15 cellular contexts compared by ENCODE assay signal in the genomic region with DNA sequence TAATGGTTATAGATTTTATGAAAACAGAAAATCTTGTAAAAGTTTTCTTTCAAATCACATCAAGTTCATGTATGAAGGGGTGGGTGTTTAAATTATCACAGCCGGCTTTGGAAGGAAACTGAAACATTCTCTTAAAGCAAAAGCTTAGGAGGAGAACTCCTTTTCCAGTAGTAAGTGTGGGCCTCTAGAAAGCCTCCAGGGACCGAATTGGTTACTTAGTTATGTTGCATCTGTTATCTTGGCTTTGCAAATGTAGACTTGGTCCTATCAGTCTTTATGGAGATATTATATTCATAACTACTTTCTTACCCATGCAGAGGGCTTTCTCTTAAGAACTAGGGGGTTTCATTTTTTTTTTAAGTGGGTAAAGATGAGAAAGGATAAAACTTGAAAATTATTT. TPM values are rescaled to one million over a fixed set of nuclear protein-coding genes. Genes with fewer than 3 reads are reported as not detected.
A peak's percentile ranks its signal among the peaks of the same experiment; 100 is the strongest.
DNase-seq lines count a peak whose midpoint lies in the region; ATAC-seq, FAIRE-seq and TF ChIP-seq lines count a peak whose summit lies in the region.
"Had no signal": no experiment of that assay in that cellular context is flagged by ENCODE, and none has a peak within 500 bp of the region (broad histone marks: within the 10 kb centered on the region; RNA-seq: fewer than 3 reads in every experiment).

No MANE protein-coding gene starts in this region.

- no peaks in the 10 kb centered on the region for H3K27me3 ChIP-seq in GM12878 (replicated peaks in 1 of 2; ENCODE audit: control insufficient read depth in 2 of 2, insufficient read depth in 2 of 2, low read length in 1 of 2)
- no peaks in the 10 kb centered on the region for H3K27me3 ChIP-seq in psoas muscle (ENCODE audit: insufficient read depth in 3 of 3, low read length in 2 of 3)

- SMC1A ChIA-PET in GM12878 (lab: Charles Lee; ENCODE audit: uncharacterized antibody, unreplicated experiment), result interaction anchor here (1.0 to 8.2 kb wide), 11 partner anchors 7 to 123 kb away, joined by 3 to 253 read pairs (median 4); no protein-coding TSS in a partner anchor

- no peak for TF ChIP-seq POLR2A in GM12878 (IDR thresholded peaks at IDR 0.05; ENCODE audit: low read depth, low read length)

- peaks cover 59% of the 10 kb centered on the region for H3K79me2 ChIP-seq in GM12878 (ENCODE audit: control insufficient read depth, insufficient read depth, low read length)

- H2AFZ ChIP-seq in GM12878 (ENCODE audit: control insufficient read depth, low read depth, low read length), result no peak overlapping the region

- ATAC-seq in activated CD8-positive, alpha-beta T cell treated with anti-CD3 and anti-CD28 coated beads for 36 hours, result no peak
- no peak for ATAC-seq in activated CD8-positive, alpha-beta T cell treated with anti-CD3 and anti-CD28 coated beads, Interleukin-2, amount 10 ng/mL, durations not matched to agents 7 days and 5 days
- ATAC-seq in GM12878 (no peak), psoas muscle (no peak), GM18498 (IDR thresholded peaks at IDR 0.05; ENCODE audit: unreplicated experiment) (no peak), HG03280 (IDR thresholded peaks at IDR 0.05; ENCODE audit: unreplicated experiment) (no peak)

- CTCF ChIA-PET in activated CD8-positive, alpha-beta T cell treated with anti-CD3 and anti-CD28 coated beads for 36 hours (lab: Charles Lee), result interaction anchor here (0.7 to 1.4 kb wide), 4 partner anchors 10 to 104 kb away, joined by 3 to 6 read pairs (median 3); no protein-coding TSS in a partner anchor
- CTCF ChIA-PET in activated CD8-positive, alpha-beta T cell treated with anti-CD3 and anti-CD28 coated beads, Interleukin-2, amount 10 ng/mL, durations not matched to agents 7 days and 5 days (lab: Charles Lee), result no interaction called here
- CTCF ChIA-PET in GM12878 (lab: Yijun Ruan, JAX), result interaction anchor here (1.0 to 8.5 kb wide), 5 partner anchors 10 to 240 kb away, joined by 3 to 143 read pairs (median 3); no protein-coding TSS in a partner anchor

- peak overlapping the region; percentile 5; the same call in 1 of the 2 replicates for H3K4me3 ChIP-seq in GM12878
- no peak overlapping the region for H3K4me3 ChIP-seq in psoas muscle

- peak overlapping the region; percentile 39 for H3K27ac Mint-ChIP-seq in activated CD8-positive, alpha-beta T cell treated with anti-CD3 and anti-CD28 coated beads for 36 hours
- no peak overlapping the region for H3K27ac Mint-ChIP-seq in activated CD8-positive, alpha-beta T cell treated with anti-CD3 and anti-CD28 coated beads, Interleukin-2, amount 10 ng/mL, durations not matched to agents 7 days and 5 days

- no peaks in the 10 kb centered on the region for H3K9me3 Mint-ChIP-seq in activated CD8-positive, alpha-beta T cell treated with anti-CD3 and anti-CD28 coated beads for 36 hours
- no peaks in the 10 kb centered on the region for H3K9me3 Mint-ChIP-seq in activated CD8-positive, alpha-beta T cell treated with anti-CD3 and anti-CD28 coated beads, Interleukin-2, amount 10 ng/mL, durations not matched to agents 7 days and 5 days (ENCODE audit: insufficient read depth)

- no peak overlapping the region for H3K4me2 ChIP-seq in GM12878 (ENCODE audit: control insufficient read depth, insufficient read depth)
- H3K4me2 ChIP-seq: KMS-11 had no signal

- no peak for TF ChIP-seq EP300 in GM12878 (IDR thresholded peaks at IDR 0.05; ENCODE audit: borderline replicate concordance in 1 of 2, control insufficient read depth in 1 of 2, low read depth in 2 of 2, low read length in 2 of 2)

- FAIRE-seq in GM18507 (lab: Jason Lieb, UNC) (peak; percentile 29), GM12878 (lab: Jason Lieb, UNC) (no peak)

- RAD21 ChIA-PET in GM12878 (lab: Charles Lee; ENCODE audit: unreplicated experiment), result interaction anchor here (1.0 to 8.0 kb wide), 5 partner anchors 13 to 142 kb away, joined by 3 to 233 read pairs (median 4); no protein-coding TSS in a partner anchor

- H3K36me3 Mint-ChIP-seq in activated CD8-positive, alpha-beta T cell treated with anti-CD3 and anti-CD28 coated beads for 36 hours (ENCODE audit: low read depth), result peaks cover 22% of the 10 kb centered on the region
- H3K36me3 Mint-ChIP-seq in activated CD8-positive, alpha-beta T cell treated with anti-CD3 and anti-CD28 coated beads, Interleukin-2, amount 10 ng/mL, durations not matched to agents 7 days and 5 days (ENCODE audit: low read depth), result peaks cover 21% of the 10 kb centered on the region

- no peaks in the 10 kb centered on the region for H4K20me1 ChIP-seq in GM12878 (ENCODE audit: control insufficient read depth, insufficient read depth)

- H3K27ac ChIP-seq in GM12878 (ENCODE audit: control insufficient read depth, insufficient read depth) (no peak overlapping the region), psoas muscle (peak overlapping the region; percentile 33)
- H3K27ac ChIP-seq: KMS-11 had no signal

- WGBS in GM12878 (ENCODE audit: insufficient coverage, insufficient replicate concordance, low lambda C conversion rate, missing lambda C conversion rate), result 90% methylated on average over 2 of the region's 2 CpGs
- WGBS in psoas muscle, 3 donors, result 21 to 28% (median 21%) methylated on average over 2 of the region's 2 CpGs

- H3K9me3 ChIP-seq in GM12878 (replicated peaks; ENCODE audit: control insufficient read depth, insufficient read depth, low read length) (no peaks in the 10 kb centered on the region), psoas muscle (no peaks in the 10 kb centered on the region)

- no TSS peak for BruUV-seq in GM12878 (replicated peaks; lab: Mats Ljungman, UMichigan)

- H3K4me1 ChIP-seq in GM12878 (ENCODE audit: control insufficient read depth, insufficient read depth, low read length) (no peaks in the 10 kb centered on the region), psoas muscle (peaks cover 32% of the 10 kb centered on the region)

- no peak overlapping the region for H3K9ac ChIP-seq in GM12878 (ENCODE audit: control insufficient read depth, insufficient read depth, low read length)
- H3K9ac ChIP-seq: KMS-11 had no signal

- no peak for TF ChIP-seq RAD21 in GM12878 (IDR thresholded peaks at IDR 0.05; ENCODE audit: insufficient read depth, low read depth, low read length)

- peaks cover 51% of the 10 kb centered on the region for H3K4me1 Mint-ChIP-seq in activated CD8-positive, alpha-beta T cell treated with anti-CD3 and anti-CD28 coated beads for 36 hours (ENCODE audit: low read depth)
- H3K4me1 Mint-ChIP-seq in activated CD8-positive, alpha-beta T cell treated with anti-CD3 and anti-CD28 coated beads, Interleukin-2, amount 10 ng/mL, durations not matched to agents 7 days and 5 days (ENCODE audit: low read depth), result peaks cover 11% of the 10 kb centered on the region

- no peaks in the 10 kb centered on the region for H3K27me3 Mint-ChIP-seq in activated CD8-positive, alpha-beta T cell treated with anti-CD3 and anti-CD28 coated beads for 36 hours
- H3K27me3 Mint-ChIP-seq in activated CD8-positive, alpha-beta T cell treated with anti-CD3 and anti-CD28 coated beads, Interleukin-2, amount 10 ng/mL, durations not matched to agents 7 days and 5 days (ENCODE audit: low read depth), result no peaks in the 10 kb centered on the region

- intact Hi-C loops in activated CD8-positive, alpha-beta T cell treated with anti-CD3 and anti-CD28 coated beads for 36 hours (cut with micrococcal nuclease), result no loop called here
- intact Hi-C loops in GM12878 (cut with micrococcal nuclease; ENCODE audit: unreplicated experiment) (loop anchor here (10.0 kb wide), 1 partner anchor 228 kb away; the partner anchor contains the start of gene GLS), psoas muscle (cut with DNase I) (no loop called here)

- no peak for DNase-seq in activated CD8-positive, alpha-beta T cell treated with anti-CD3 and anti-CD28 coated beads for 36 hours
- DNase-seq in activated CD8-positive, alpha-beta T cell treated with anti-CD3 and anti-CD28 coated beads, Interleukin-2, amount 10 ng/mL, durations not matched to agents 7 days and 5 days, result no peak
- DNase-seq in GM18507 (ENCODE audit: extremely low spot score, insufficient read length, low read depth) (no peak), GM12878 (ENCODE audit: low read depth, low spot score) (no peak), psoas muscle (no peak)
- DNase-seq: AML-193, Calu3, H7, MM.1S, NCI-H1105, NCI-H1694 treated with DMSO at 0.1 percent for 48 hours, NCI-H774 had no signal

- TF ChIP-seq CTCF in activated CD8-positive, alpha-beta T cell treated with anti-CD3 and anti-CD28 coated beads for 36 hours (IDR thresholded peaks at IDR 0.05), result no peak
- no peak for TF ChIP-seq CTCF in GM12878 (IDR thresholded peaks at IDR 0.05 in 2 of 3, conservative IDR thresholded peaks at IDR 0.05 in 1 of 3; ENCODE audit: control insufficient read depth in 2 of 3, extremely low read depth in 1 of 3, insufficient read depth in 1 of 3, low read depth in 3 of 3, low read length in 3 of 3)
- TF ChIP-seq CTCF in psoas muscle (IDR thresholded peaks at IDR 0.05), result no peak

- peaks cover 0 to 7% of the 10 kb centered on the region in 2 experiments; a peak in 3 of 4 replicates for H3K36me3 ChIP-seq in GM12878 (ENCODE audit: control insufficient read depth in 2 of 2, insufficient read depth in 2 of 2, low read length in 1 of 2)
- no peaks in the 10 kb centered on the region for H3K36me3 ChIP-seq in psoas muscle (ENCODE audit: insufficient read depth in 1 of 2, low read depth in 1 of 2)

- POLR2A ChIA-PET in activated CD8-positive, alpha-beta T cell treated with anti-CD3 and anti-CD28 coated beads for 36 hours (lab: Charles Lee), result no interaction called here
- POLR2A ChIA-PET in activated CD8-positive, alpha-beta T cell treated with anti-CD3 and anti-CD28 coated beads, Interleukin-2, amount 10 ng/mL, durations not matched to agents 7 days and 5 days (lab: Charles Lee), result no interaction called here
- POLR2A ChIA-PET in GM12878 (lab: Charles Lee), result interaction anchor here (0.6 to 8.1 kb wide), 5 partner anchors 8 to 74 kb away, joined by 3 to 111 read pairs (median 3); no protein-coding TSS in a partner anchor

- H3K4me3 Mint-ChIP-seq in activated CD8-positive, alpha-beta T cell treated with anti-CD3 and anti-CD28 coated beads for 36 hours, result no peak overlapping the region
- no peak overlapping the region for H3K4me3 Mint-ChIP-seq in activated CD8-positive, alpha-beta T cell treated with anti-CD3 and anti-CD28 coated beads, Interleukin-2, amount 10 ng/mL, durations not matched to agents 7 days and 5 days

- in situ Hi-C loops in GM12878 (cut with MboI), result no loop called here

RNA-seq across cellular contexts. Expression of gene NAB1, which starts 7.4 kb away (rescaled TPM):
- 10 to 100 TPM; 23.0 to 24.8 TPM for total RNA-seq in activated CD8-positive, alpha-beta T cell treated with anti-CD3 and anti-CD28 coated beads for 36 hours
- 10 to 100 TPM; 23.4 to 23.7 TPM for total RNA-seq in activated CD8-positive, alpha-beta T cell treated with anti-CD3 and anti-CD28 coated beads, Interleukin-2, amount 10 ng/mL, durations not matched to agents 7 days and 5 days
- total RNA-seq in GM12878 (2013; cell fraction: nucleolus; rRNA removed), result 61.0 and 61.9 TPM in 2 replicates
- 24.5 and 28.9 TPM in 2 replicates for total RNA-seq in GM12878 (2014; rRNA removed)
- 32.6 and 34.7 TPM in 2 replicates for total RNA-seq in GM12878 (2014; rRNA removed; fragmentation: Illumina TruSeq; extraction: Trizol)
- total RNA-seq in GM12878 (2021), result 30.5 and 33.2 TPM in 2 replicates
- polyA plus RNA-seq in GM12878 (2011; ENCODE audit: low read depth), result 14.6 TPM
- polyA plus RNA-seq in GM12878 (2011; rRNA removed), result 39.6 and 61.5 TPM in 2 replicates
- 16.9 TPM in 2 replicates for polyA plus RNA-seq in GM12878 (2011; cell fraction: cytosol; rRNA removed)
- 67.0 and 70.5 TPM in 2 replicates for polyA plus RNA-seq in GM12878 (2011; cell fraction: nucleus; rRNA removed)
- 18.3 and 20.1 TPM in 2 replicates for polyA plus RNA-seq in GM12878 (2012)
- 28.1 and 37.0 TPM in 2 replicates for polyA plus RNA-seq in GM12878 (2014; fragmentation: Illumina TruSeq; extraction: Trizol)
- 1 to 10 TPM; 4.5 to 4.9 TPM for polyA plus RNA-seq in GM12878 (2014; fragmentation: Nextera tagmentation; extraction: Ambion mirVana)
- polyA plus RNA-seq in GM12878 (2014; rRNA removed), result 18.5 and 21.5 TPM in 2 replicates
- polyA plus RNA-seq in GM12878 (2016; fragmentation: Nextera tagmentation; extraction: Ambion mirVana), result 10 to 100 TPM; 10.3 to 11.1 TPM
- polyA minus RNA-seq in GM12878 (2011; rRNA and poly(A)+ RNA removed), result 41.6 and 46.1 TPM in 2 replicates
- polyA minus RNA-seq in GM12878 (2011; cell fraction: cytosol; rRNA and poly(A)+ RNA removed), result 20.8 and 27.7 TPM in 2 replicates
- 23.0 and 28.8 TPM in 2 replicates for polyA minus RNA-seq in GM12878 (2011; cell fraction: nucleus; rRNA and poly(A)+ RNA removed)
- total RNA-seq in psoas muscle, result 10 to 100 TPM in 2 of 4 donors, 1 to 10 TPM in 2; 5.1 to 16.9 (median 8.7) TPM
- polyA plus RNA-seq in psoas muscle, result 1 to 10 TPM; 2.6 to 7.9 (median 5.5) TPM
